ENCODE assay signal across 20 cellular contexts in the genomic region with DNA sequence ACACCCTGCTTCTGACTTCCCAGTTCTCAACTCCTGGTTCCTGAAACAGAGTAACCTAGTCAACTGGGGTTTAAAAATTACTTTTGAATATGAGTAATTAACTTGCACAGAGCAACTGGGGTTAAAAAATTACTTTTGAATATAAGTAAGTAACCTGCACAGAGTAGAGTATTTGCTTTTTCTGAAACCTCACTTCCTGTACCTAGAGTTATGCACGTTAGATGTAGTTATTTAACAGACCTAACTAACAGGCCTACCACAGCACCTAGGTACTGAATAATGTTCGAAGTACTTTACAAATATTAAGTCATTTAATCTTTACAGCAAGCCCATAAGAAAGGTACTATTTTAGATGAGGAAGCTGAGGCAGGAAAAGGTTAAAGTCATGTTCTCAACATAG. TPM values are rescaled to one million over a fixed set of nuclear protein-coding genes. Genes with fewer than 3 reads are reported as not detected.
DNase-seq lines count a peak whose midpoint lies in the region; ATAC-seq, FAIRE-seq and TF ChIP-seq lines count a peak whose summit lies in the region.
"Had no signal": no experiment of that assay in that cellular context is flagged by ENCODE, and none has a peak within 500 bp of the region (broad histone marks: within the 10 kb centered on the region; RNA-seq: fewer than 3 reads in every experiment).

No MANE protein-coding gene starts in this region.

- H3K36me3 Mint-ChIP-seq in activated CD4-positive, alpha-beta T cell treated with anti-CD3 and anti-CD28 coated beads, Interleukin-2, amount 10 ng/mL, durations not matched to agents 24 days and 14 days (ENCODE audit: low read depth), result peaks cover 55% of the 10 kb centered on the region
- H3K36me3 Mint-ChIP-seq in CD14-positive monocyte, result peaks cover 7 to 13% of the 10 kb centered on the region in 2 donors

- no peak for TF ChIP-seq EP300 in upper lobe of left lung (IDR thresholded peaks at IDR 0.05)

- H3K4me1 ChIP-seq in upper lobe of left lung (peaks cover 0 to 11% (median 2%) of the 10 kb centered on the region in 4 donors), HAP-1 (no peaks in the 10 kb centered on the region)

- H3K9me3 Mint-ChIP-seq in activated CD4-positive, alpha-beta T cell treated with anti-CD3 and anti-CD28 coated beads, Interleukin-2, amount 10 ng/mL, durations not matched to agents 24 days and 14 days, result no peaks in the 10 kb centered on the region
- H3K9me3 Mint-ChIP-seq in CD14-positive monocyte, result no peaks in the 10 kb centered on the region
- H3K9me3 Mint-ChIP-seq: CD8-positive, alpha-beta T cell had no signal

- no peak overlapping the region for H3K4me3 Mint-ChIP-seq in activated CD4-positive, alpha-beta T cell treated with anti-CD3 and anti-CD28 coated beads, Interleukin-2, amount 10 ng/mL, durations not matched to agents 24 days and 14 days
- no peak overlapping the region for H3K4me3 Mint-ChIP-seq in CD14-positive monocyte
- H3K4me3 Mint-ChIP-seq: CD8-positive, alpha-beta T cell; H9 had no signal

- H3K27me3 ChIP-seq in upper lobe of left lung (no peaks in the 10 kb centered on the region), HAP-1 (ENCODE audit: low read depth) (no peaks in the 10 kb centered on the region)
- H3K27me3 ChIP-seq: BLaER1 had no signal

- intact Hi-C loops in activated CD4-positive, alpha-beta T cell treated with anti-CD3 and anti-CD28 coated beads, Interleukin-2, amount 10 ng/mL, durations not matched to agents 24 days and 14 days (cut with micrococcal nuclease), result no loop called here
- intact Hi-C loops in CD14-positive monocyte (cut with micrococcal nuclease), result no loop called here

- in situ Hi-C loops in HAP-1 (cut with MboI; ENCODE audit: low sequenced_read_pairs), result no loop called here

- peak; percentile 16 for DNase-seq in activated CD4-positive, alpha-beta T cell treated with anti-CD3 and anti-CD28 coated beads, Interleukin-2, amount 10 ng/mL, durations not matched to agents 24 days and 14 days
- no peak for DNase-seq in activated CD4-positive, alpha-beta T cell treated with anti-CD3 and anti-CD28 coated beads, Interleukin-2, amount 50 U/mL, for 1 hour
- no peak for DNase-seq in RCC 7860 (ENCODE audit: low spot score)
- DNase-seq in kidney tubule cell (ENCODE audit: low spot score), result peak; percentile 32
- no peak for DNase-seq in upper lobe of left lung
- no peak for DNase-seq in HAP-1 (ENCODE audit: low spot score in 2 of 2)
- no peak for DNase-seq in CD14-positive monocyte (ENCODE audit: low spot score)
- no peak for DNase-seq in SHP77 (lab: John Stamatoyannopoulos, UW)
- DNase-seq: Calu3; CD8-positive, alpha-beta T cell; DMS 273 treated with DMSO at 0.1 percent for 48 hours; DMS53; DND-41; EL; H9 had no signal

- no peaks in the 10 kb centered on the region for H3K9me3 ChIP-seq in upper lobe of left lung
- H3K9me3 ChIP-seq in HAP-1, result no peaks in the 10 kb centered on the region
- H3K9me3 ChIP-seq: A549, BLaER1 had no signal

- TF ChIP-seq POLR2A in upper lobe of left lung (IDR thresholded peaks at IDR 0.05), result no peak

- peaks cover 29% of the 10 kb centered on the region for H3K4me1 Mint-ChIP-seq in activated CD4-positive, alpha-beta T cell treated with anti-CD3 and anti-CD28 coated beads, Interleukin-2, amount 10 ng/mL, durations not matched to agents 24 days and 14 days
- H3K4me1 Mint-ChIP-seq in CD14-positive monocyte, result peaks cover 8% of the 10 kb centered on the region

- H3K27me3 Mint-ChIP-seq in activated CD4-positive, alpha-beta T cell treated with anti-CD3 and anti-CD28 coated beads, Interleukin-2, amount 10 ng/mL, durations not matched to agents 24 days and 14 days, result no peaks in the 10 kb centered on the region
- H3K27me3 Mint-ChIP-seq in CD14-positive monocyte (ENCODE audit: low read depth in 3 of 3), result peaks cover 0 to 1% (median 0%) of the 10 kb centered on the region in 3 donors

- H3K4me3 ChIP-seq in upper lobe of left lung (no peak overlapping the region), HAP-1 (no peak overlapping the region)
- H3K4me3 ChIP-seq: A549, BLaER1, GM12878 had no signal

- 55 to 62% methylated on average over 2 of the region's 2 CpGs for WGBS in upper lobe of left lung, 2 donors

- no peak for TF ChIP-seq CTCF in upper lobe of left lung (IDR thresholded peaks at IDR 0.05)
- no peak for TF ChIP-seq CTCF in CD14-positive monocyte (IDR thresholded peaks at IDR 0.05)

- H3K36me3 ChIP-seq in upper lobe of left lung (no peaks in the 10 kb centered on the region), HAP-1 (replicated peaks) (no peaks in the 10 kb centered on the region)

- ATAC-seq in upper lobe of left lung (ENCODE audit: low FRiP score in 2 of 2), result no peak
- ATAC-seq: A549; CD8-positive, alpha-beta T cell; GM12878 had no signal

- peak; percentile 52 for FAIRE-seq in RCC 7860 (lab: Jason Lieb, UNC)
- FAIRE-seq: A549, GM12878, H1 had no signal

- no peak overlapping the region for H3K27ac Mint-ChIP-seq in activated CD4-positive, alpha-beta T cell treated with anti-CD3 and anti-CD28 coated beads, Interleukin-2, amount 10 ng/mL, durations not matched to agents 24 days and 14 days
- no peak overlapping the region for H3K27ac Mint-ChIP-seq in CD14-positive monocyte
- H3K27ac Mint-ChIP-seq: CD8-positive, alpha-beta T cell; H9 had no signal

- peak overlapping the region in 3 of 4 donors; percentile 3 to 18 (median 5) for H3K27ac ChIP-seq in upper lobe of left lung
- H3K27ac ChIP-seq: 22Rv1, A549, BLaER1 had no signal

RNA-seq across cellular contexts. Expression of a gene that starts 32.8 kb away (rescaled TPM):
- 80.4 and 81.2 TPM in 2 replicates for total RNA-seq in activated CD4-positive, alpha-beta T cell treated with anti-CD3 and anti-CD28 coated beads, Interleukin-2, amount 10 ng/mL, durations not matched to agents 24 days and 14 days
- 100 to 1,000 TPM; 218 to 627 (median 317) TPM for total RNA-seq in upper lobe of left lung
- 1 to 10 TPM; 6.1 to 7.8 TPM for polyA plus RNA-seq in CD14-positive monocyte

Comparison
In these comparisons a context has a peak if more than half of its experiments do, and no peak if none do; other contexts are left out.
1. DNase-seq: peak in activated CD4-positive, alpha-beta T cell treated with anti-CD3 and anti-CD28 coated beads, Interleukin-2, amount 10 ng/mL, durations not matched to agents 24 days and 14 days (single experiment) and kidney tubule cell (single experiment); none in activated CD4-positive, alpha-beta T cell treated with anti-CD3 and anti-CD28 coated beads, Interleukin-2, amount 50 U/mL, for 1 hour (single experiment), RCC 7860 (single experiment), upper lobe of left lung (0 of 2), HAP-1 (0 of 2), CD14-positive monocyte (single experiment) and SHP77 (0 of 2).